Comparison of ENCODE assay signal across 23 cellular contexts in genomic region chr2:219563271-219563928, GRCh38. TPM values are rescaled to one million over a fixed set of nuclear protein-coding genes. Genes with fewer than 3 reads are reported as not detected.
"Had no signal": no experiment of that assay in that cellular context is flagged by ENCODE, and none has a peak within 500 bp of the region (broad histone marks: within the 10 kb centered on the region; RNA-seq: fewer than 3 reads in every experiment).

No MANE protein-coding gene starts in this region.

- ATAC-seq: activated CD4-positive, CD25-positive, alpha-beta regulatory T cell treated with anti-CD3 and anti-CD28 coated beads, Interleukin-2, amount 50 U/mL, for 24 hours; activated naive CD8-positive, alpha-beta T cell treated with anti-CD3 and anti-CD28 coated beads, Interleukin-2, amount 50 U/mL, for 24 hours; gastrocnemius medialis; heart right ventricle; mucosa of descending colon; naive thymus-derived CD4-positive, alpha-beta T cell; stimulated activated memory B cell treated with anti-CD40 and anti-IgM and Interleukin-4, amounts not matched to agents 10 μg/mL and 1 μg/mL and 100 μg/mL, for 72 hours; T-cell had no signal

- H3K27ac Mint-ChIP-seq: activated naive CD4-positive, alpha-beta T cell treated with anti-CD3 and anti-CD28 coated beads for 36 hours; activated naive CD8-positive, alpha-beta T cell treated with anti-CD3 and anti-CD28 coated beads, Interleukin-2, amount 50 U/mL, for 24 hours; memory B cell; naive thymus-derived CD4-positive, alpha-beta T cell; stimulated activated memory B cell treated with anti-CD40 and anti-IgM and Interleukin-4, amounts not matched to agents 10 μg/mL and 1 μg/mL and 100 μg/mL, for 72 hours; T-cell had no signal

- H3K27ac ChIP-seq: breast epithelium, gastrocnemius medialis, heart right ventricle, left ventricle myocardium inferior, right atrium auricular region had no signal

- H3K9me3 ChIP-seq: breast epithelium, gastrocnemius medialis, heart right ventricle, left ventricle myocardium inferior, mucosa of descending colon, right atrium auricular region, tibial nerve had no signal

- H3K4me1 Mint-ChIP-seq: activated naive CD8-positive, alpha-beta T cell treated with anti-CD3 and anti-CD28 coated beads, Interleukin-2, amount 50 U/mL, for 24 hours; memory B cell; naive thymus-derived CD4-positive, alpha-beta T cell; stimulated activated memory B cell treated with anti-CD40 and anti-IgM and Interleukin-4, amounts not matched to agents 10 μg/mL and 1 μg/mL and 100 μg/mL, for 72 hours; T-cell had no signal

- H3K27me3 ChIP-seq: breast epithelium, gastrocnemius medialis, heart right ventricle, right atrium auricular region, tibial nerve had no signal

- H3K4me3 ChIP-seq: breast epithelium, gastrocnemius medialis, heart right ventricle, left ventricle myocardium inferior, mucosa of descending colon, right atrium auricular region, tibial nerve had no signal

- H3K4me1 ChIP-seq: breast epithelium, gastrocnemius medialis had no signal

- H3K9me3 Mint-ChIP-seq: activated naive CD4-positive, alpha-beta T cell treated with anti-CD3 and anti-CD28 coated beads for 36 hours; activated naive CD8-positive, alpha-beta T cell treated with anti-CD3 and anti-CD28 coated beads, Interleukin-2, amount 50 U/mL, for 24 hours; memory B cell; naive thymus-derived CD4-positive, alpha-beta T cell; stimulated activated memory B cell treated with anti-CD40 and anti-IgM and Interleukin-4, amounts not matched to agents 10 μg/mL and 1 μg/mL and 100 μg/mL, for 72 hours; T-cell had no signal

- H3K4me3 Mint-ChIP-seq: activated naive CD4-positive, alpha-beta T cell treated with anti-CD3 and anti-CD28 coated beads for 36 hours; activated naive CD8-positive, alpha-beta T cell treated with anti-CD3 and anti-CD28 coated beads, Interleukin-2, amount 50 U/mL, for 24 hours; memory B cell; stimulated activated memory B cell treated with anti-CD40 and anti-IgM and Interleukin-4, amounts not matched to agents 10 μg/mL and 1 μg/mL and 100 μg/mL, for 72 hours; T-cell had no signal

- DNase-seq: activated naive CD4-positive, alpha-beta T cell treated with anti-CD3 and anti-CD28 coated beads for 36 hours; activated naive CD8-positive, alpha-beta T cell treated with anti-CD3 and anti-CD28 coated beads, Interleukin-2, amount 50 U/mL, for 24 hours; activated T-cell treated with anti-CD3 and anti-CD28 coated beads for 4 hours; erythroblast; gastrocnemius medialis; heart right ventricle; left ventricle myocardium inferior; mucosa of descending colon; naive thymus-derived CD4-positive, alpha-beta T cell; nucleus accumbens; stimulated activated CD4-positive, alpha-beta T cell treated with anti-CD3 and anti-CD28 coated beads, Interleukin-2, amount 100 ng/mL, for 48 hours; substantia nigra; T-cell; T-helper 9 cell had no signal

- H3K36me3 ChIP-seq: breast epithelium had no signal

- H3K36me3 Mint-ChIP-seq: memory B cell; naive thymus-derived CD4-positive, alpha-beta T cell; stimulated activated memory B cell treated with anti-CD40 and anti-IgM and Interleukin-4, amounts not matched to agents 10 μg/mL and 1 μg/mL and 100 μg/mL, for 72 hours; T-cell had no signal

RNA-seq across cellular contexts. Expression of gene OBSL1, which starts 7.9 kb away (rescaled TPM):
- polyA plus RNA-seq: naive thymus-derived CD4-positive, alpha-beta T cell had no signal

RNA-seq across cellular contexts. Expression of gene INHA, which starts 8.7 kb away (rescaled TPM):
- total RNA-seq: activated CD8-positive, alpha-beta memory T cell treated with anti-CD3 and anti-CD28 coated beads for 36 hours; activated naive CD4-positive, alpha-beta T cell treated with anti-CD3 and anti-CD28 coated beads for 36 hours; dermis microvascular lymphatic vessel endothelial cell; skeletal muscle tissue had no signal
- polyA plus RNA-seq: naive thymus-derived CD4-positive, alpha-beta T cell had no signal

RNA-seq across cellular contexts. Expression of gene TMEM198, which starts 19.6 kb away (rescaled TPM):
- total RNA-seq: dermis microvascular lymphatic vessel endothelial cell had no signal
- polyA plus RNA-seq: naive thymus-derived CD4-positive, alpha-beta T cell had no signal
